ENCODE assay signal across 9 cellular contexts in the genomic region with DNA sequence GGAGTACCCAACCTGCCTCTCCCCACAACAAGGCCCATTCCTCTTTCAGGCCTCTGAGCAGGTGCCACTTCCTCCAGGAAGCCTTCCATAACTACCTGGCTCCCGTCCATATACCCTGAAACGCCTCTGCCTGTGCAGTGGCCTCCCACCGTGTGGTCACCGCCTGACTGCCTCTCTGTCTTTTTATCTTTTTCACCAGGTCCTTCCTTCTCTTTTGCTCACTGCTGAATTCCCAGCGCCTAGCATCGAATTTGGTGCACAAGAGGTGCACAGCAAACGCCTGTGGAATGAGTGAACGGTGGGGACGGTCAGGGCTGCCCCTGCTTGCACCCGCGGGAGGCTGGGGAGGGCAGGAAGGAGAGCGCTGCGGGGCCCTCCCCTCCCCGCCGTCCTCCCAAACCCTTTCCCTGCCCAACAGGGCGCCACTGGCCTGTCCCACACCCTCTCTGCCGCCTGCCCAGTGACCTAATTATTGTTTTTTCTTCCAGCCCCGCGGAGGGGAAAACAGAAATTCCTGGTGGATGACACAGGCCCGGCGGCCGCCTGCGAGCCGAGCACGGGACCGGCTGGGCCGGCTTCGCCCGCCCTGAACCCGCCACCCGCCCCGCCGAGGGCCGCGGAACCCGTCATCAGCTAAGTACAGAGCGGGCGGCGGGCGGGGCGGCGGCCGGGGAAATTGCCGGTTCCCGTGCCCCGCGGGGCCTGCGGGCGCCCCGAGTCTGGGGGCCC.
A peak's percentile ranks its signal among the peaks of the same experiment; 100 is the strongest.
DNase-seq lines count a peak whose midpoint lies in the region; ATAC-seq, FAIRE-seq and TF ChIP-seq lines count a peak whose summit lies in the region.
"Had no signal": no experiment of that assay in that cellular context is flagged by ENCODE, and none has a peak within 500 bp of the region (broad histone marks: within the 10 kb centered on the region; RNA-seq: fewer than 3 reads in every experiment).

No MANE protein-coding gene starts in this region.

- H3K36me3 ChIP-seq in ascending aorta (no peaks in the 10 kb centered on the region), pancreas (no peaks in the 10 kb centered on the region)

- peaks cover 21 to 40% of the 10 kb centered on the region in 2 donors for H3K4me1 ChIP-seq in ascending aorta
- H3K4me1 ChIP-seq in pancreas: peaks cover 0 to 7% (median 5%) of the 10 kb centered on the region in 3 donors

- DNase-seq in DMS114 treated with DMSO at 0.1 percent for 48 hours (lab: John Stamatoyannopoulos, UW; ENCODE audit: unreplicated experiment) (peak; percentile 8), LoVo (ENCODE audit: low spot score) (peak; percentile 85), ascending aorta (ENCODE audit: low spot score in 2 of 2) (peak; percentile 79 to 96), left cardiac atrium (peak; percentile 91), pancreas (peak; percentile 83 to 91 (median 87)), MV-4-11 (lab: John Stamatoyannopoulos, UW) (no peak), NCI-H2107 (lab: John Stamatoyannopoulos, UW) (no peak)

- no peak for TF ChIP-seq CTCF in ascending aorta (IDR thresholded peaks at IDR 0.05)
- TF ChIP-seq CTCF in pancreas (IDR thresholded peaks at IDR 0.05): no peak

- H3K27ac ChIP-seq in ascending aorta (peak overlapping the region; percentile 89 to 95), pancreas (peak overlapping the region; percentile 83 to 93 (median 89))

- no peaks in the 10 kb centered on the region for H3K27me3 ChIP-seq in ascending aorta
- no peaks in the 10 kb centered on the region for H3K27me3 ChIP-seq in pancreas

- no peak for FAIRE-seq in pancreas (lab: Jason Lieb, UNC)
- FAIRE-seq: TTC549 had no signal

- intact Hi-C loops in ascending aorta (cut with DNase I): loop anchor here (1.0 to 2.0 kb wide), 3 partner anchors 39 to 139 kb away; a partner anchor contains a TSS
- intact Hi-C loops in left cardiac atrium (cut with DNase I): loop anchor here in 1 of 2 donors (10.0 kb wide), 1 partner anchor 137 kb away; a partner anchor contains a TSS
- intact Hi-C loops in pancreas (cut with DNase I): no loop called here

- H3K9me3 ChIP-seq in ascending aorta (no peaks in the 10 kb centered on the region), pancreas (no peaks in the 10 kb centered on the region)

- peak overlapping the region; percentile 57 to 60 for H3K4me3 ChIP-seq in ascending aorta
- peak overlapping the region; percentile 15 to 49 (median 34) for H3K4me3 ChIP-seq in pancreas

- ATAC-seq in left cardiac atrium (peak; percentile 91 to 93), pancreas (peak; percentile 84 to 90 (median 88)), GM18870 (IDR thresholded peaks at IDR 0.05; ENCODE audit: unreplicated experiment) (no peak)

- WGBS in pancreas, 2 donors: 4 to 6% methylated on average over 44 to 50 of the region's 50 CpGs

Comparison
In these comparisons a context has a peak if more than half of its experiments do, and no peak if none do; other contexts are left out.
1. DNase-seq: peak in DMS114 treated with DMSO at 0.1 percent for 48 hours (single experiment), LoVo (single experiment), ascending aorta (2 of 2), left cardiac atrium (single experiment) and pancreas (6 of 6); none in MV-4-11 (single experiment) and NCI-H2107 (single experiment).